In the genomic region with DNA sequence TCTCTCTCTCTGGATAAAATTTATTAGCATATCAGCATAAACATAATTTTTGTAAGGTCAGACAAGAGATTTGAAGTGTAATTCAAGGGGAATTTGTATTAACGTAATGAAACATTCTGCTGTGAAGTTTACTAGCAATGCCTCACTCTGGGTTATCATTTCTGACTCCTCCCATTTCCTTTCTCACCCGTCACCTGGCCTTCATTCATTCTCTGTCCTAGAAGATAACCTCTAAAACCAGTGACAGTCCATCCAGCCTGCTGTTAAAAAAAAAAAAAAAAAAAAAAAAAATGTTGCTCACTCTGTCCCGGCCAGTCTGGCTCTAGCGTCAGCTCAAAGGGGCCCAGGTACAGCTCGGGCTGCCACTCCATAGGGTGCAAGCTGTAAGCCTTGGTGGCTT, we compare ENCODE assay signal across 1 cellular context.
TF ChIP-seq lines count a peak whose summit lies in the region.

No MANE protein-coding gene starts in this region.

TF ChIP-seq in HepG2, 621 proteins besides CTCF, POLR2A, EP300 and RAD21 (continued from another document):
- TF ChIP-seq, protein P1, sequence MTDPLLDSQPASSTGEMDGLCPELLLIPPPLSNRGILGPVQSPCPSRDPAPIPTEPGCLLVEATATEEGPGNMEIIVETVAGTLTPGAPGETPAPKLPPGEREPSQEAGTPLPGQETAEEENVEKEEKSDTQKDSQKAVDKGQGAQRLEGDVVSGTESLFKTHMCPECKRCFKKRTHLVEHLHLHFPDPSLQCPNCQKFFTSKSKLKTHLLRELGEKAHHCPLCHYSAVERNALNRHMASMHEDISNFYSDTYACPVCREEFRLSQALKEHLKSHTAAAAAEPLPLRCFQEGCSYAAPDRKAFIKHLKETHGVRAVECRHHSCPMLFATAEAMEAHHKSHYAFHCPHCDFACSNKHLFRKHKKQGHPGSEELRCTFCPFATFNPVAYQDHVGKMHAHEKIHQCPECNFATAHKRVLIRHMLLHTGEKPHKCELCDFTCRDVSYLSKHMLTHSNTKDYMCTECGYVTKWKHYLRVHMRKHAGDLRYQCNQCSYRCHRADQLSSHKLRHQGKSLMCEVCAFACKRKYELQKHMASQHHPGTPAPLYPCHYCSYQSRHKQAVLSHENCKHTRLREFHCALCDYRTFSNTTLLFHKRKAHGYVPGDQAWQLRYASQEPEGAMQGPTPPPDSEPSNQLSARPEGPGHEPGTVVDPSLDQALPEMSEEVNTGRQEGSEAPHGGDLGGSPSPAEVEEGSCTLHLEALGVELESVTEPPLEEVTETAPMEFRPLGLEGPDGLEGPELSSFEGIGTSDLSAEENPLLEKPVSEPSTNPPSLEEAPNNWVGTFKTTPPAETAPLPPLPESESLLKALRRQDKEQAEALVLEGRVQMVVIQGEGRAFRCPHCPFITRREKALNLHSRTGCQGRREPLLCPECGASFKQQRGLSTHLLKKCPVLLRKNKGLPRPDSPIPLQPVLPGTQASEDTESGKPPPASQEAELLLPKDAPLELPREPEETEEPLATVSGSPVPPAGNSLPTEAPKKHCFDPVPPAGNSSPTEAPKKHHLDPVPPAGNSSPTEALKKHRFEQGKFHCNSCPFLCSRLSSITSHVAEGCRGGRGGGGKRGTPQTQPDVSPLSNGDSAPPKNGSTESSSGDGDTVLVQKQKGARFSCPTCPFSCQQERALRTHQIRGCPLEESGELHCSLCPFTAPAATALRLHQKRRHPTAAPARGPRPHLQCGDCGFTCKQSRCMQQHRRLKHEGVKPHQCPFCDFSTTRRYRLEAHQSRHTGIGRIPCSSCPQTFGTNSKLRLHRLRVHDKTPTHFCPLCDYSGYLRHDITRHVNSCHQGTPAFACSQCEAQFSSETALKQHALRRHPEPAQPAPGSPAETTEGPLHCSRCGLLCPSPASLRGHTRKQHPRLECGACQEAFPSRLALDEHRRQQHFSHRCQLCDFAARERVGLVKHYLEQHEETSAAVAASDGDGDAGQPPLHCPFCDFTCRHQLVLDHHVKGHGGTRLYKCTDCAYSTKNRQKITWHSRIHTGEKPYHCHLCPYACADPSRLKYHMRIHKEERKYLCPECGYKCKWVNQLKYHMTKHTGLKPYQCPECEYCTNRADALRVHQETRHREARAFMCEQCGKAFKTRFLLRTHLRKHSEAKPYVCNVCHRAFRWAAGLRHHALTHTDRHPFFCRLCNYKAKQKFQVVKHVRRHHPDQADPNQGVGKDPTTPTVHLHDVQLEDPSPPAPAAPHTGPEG (CRISPR knock-in tag; IDR thresholded peaks at IDR 0.05), result no peak
- no peak for TF ChIP-seq GTF3A (CRISPR knock-in tag; conservative IDR thresholded peaks at IDR 0.05)
- no peak for TF ChIP-seq ZNF607 (CRISPR knock-in tag; IDR thresholded peaks at IDR 0.05; ENCODE audit: borderline replicate concordance)
- no peak for TF ChIP-seq ISX (CRISPR knock-in tag; conservative IDR thresholded peaks at IDR 0.05)
- no peak for TF ChIP-seq ZNF253 (CRISPR knock-in tag; IDR thresholded peaks at IDR 0.05; ENCODE audit: borderline replicate concordance)
